In genomic region chr17:11816409-11816808, GRCh38 we compare ENCODE assay signal across 29 cellular contexts.
"Had no signal": no experiment of that assay in that cellular context is flagged by ENCODE, and none has a peak within 500 bp of the region (broad histone marks: within the 10 kb centered on the region; RNA-seq: fewer than 3 reads in every experiment).

No MANE protein-coding gene starts in this region.

- H3K4me1 ChIP-seq: stomach, suprapubic skin, testis, thyroid gland, tibial artery, upper lobe of left lung, upper lobe of right lung, uterus, vagina had no signal

- H3K27me3 Mint-ChIP-seq: stimulated activated memory B cell treated with anti-CD40 and anti-IgM and Interleukin-4, amounts not matched to agents 10 μg/mL and 1 μg/mL and 100 μg/mL, for 72 hours; stimulated activated naive B cell treated with anti-CD40 and anti-IgM and Interleukin-4, amounts not matched to agents 10 μg/mL and 1 μg/mL and 100 μg/mL, for 72 hours; stimulated activated naive CD8-positive, alpha-beta T cell treated with anti-CD3 and anti-CD28 coated beads, Interleukin-15, amount 100 ng/mL, for 72 hours; stimulated activated naive CD8-positive, alpha-beta T cell treated with anti-CD3 and anti-CD28 coated beads, Interleukin-15, Interleukin-2, amounts not matched to agents 100 ng/mL and 50 ng/mL, for 24 hours; type B pancreatic cell had no signal

- ATAC-seq: stimulated activated effector memory CD8-positive, alpha-beta T cell treated with anti-CD3 and anti-CD28 coated beads, Interleukin-12 subunit alpha, Interleukin-12 subunit beta, amount 100 ng/mL, for 72 hours; stimulated activated memory B cell treated with anti-CD40 and anti-IgM and Interleukin-4, amounts not matched to agents 10 μg/mL and 1 μg/mL and 100 μg/mL, for 72 hours; stimulated activated naive B cell treated with anti-CD40 and anti-IgM and Interleukin-4, amounts not matched to agents 10 μg/mL and 1 μg/mL and 100 μg/mL, for 72 hours; stimulated activated naive CD8-positive, alpha-beta T cell treated with anti-CD3 and anti-CD28 coated beads, Interleukin-15, amount 100 ng/mL, for 72 hours; stimulated activated naive CD8-positive, alpha-beta T cell treated with anti-CD3 and anti-CD28 coated beads, Interleukin-15, Interleukin-2, amounts not matched to agents 100 U/mL and 50 U/mL, for 24 hours; upper lobe of right lung had no signal

- H3K27ac Mint-ChIP-seq: stimulated activated effector memory CD8-positive, alpha-beta T cell treated with anti-CD3 and anti-CD28 coated beads, Interleukin-12 subunit alpha, Interleukin-12 subunit beta, amount 100 ng/mL, for 72 hours; stimulated activated memory B cell treated with anti-CD40 and anti-IgM and Interleukin-4, amounts not matched to agents 10 μg/mL and 1 μg/mL and 100 μg/mL, for 72 hours; stimulated activated naive B cell treated with anti-CD40 and anti-IgM and Interleukin-4, amounts not matched to agents 10 μg/mL and 1 μg/mL and 100 μg/mL, for 72 hours; stimulated activated naive CD8-positive, alpha-beta T cell treated with anti-CD3 and anti-CD28 coated beads, Interleukin-15, amount 100 ng/mL, for 72 hours; stimulated activated naive CD8-positive, alpha-beta T cell treated with anti-CD3 and anti-CD28 coated beads, Interleukin-15, Interleukin-2, amounts not matched to agents 100 ng/mL and 50 ng/mL, for 24 hours; type B pancreatic cell had no signal

- H3K27ac ChIP-seq: stomach, suprapubic skin, testis, thoracic aorta, thyroid gland, tibial artery, tibial nerve, transverse colon, upper lobe of left lung, upper lobe of right lung, uterus, vagina had no signal

- H3K4me1 Mint-ChIP-seq: stimulated activated effector memory CD8-positive, alpha-beta T cell treated with anti-CD3 and anti-CD28 coated beads, Interleukin-12 subunit alpha, Interleukin-12 subunit beta, amount 100 ng/mL, for 72 hours; stimulated activated memory B cell treated with anti-CD40 and anti-IgM and Interleukin-4, amounts not matched to agents 10 μg/mL and 1 μg/mL and 100 μg/mL, for 72 hours; stimulated activated naive B cell treated with anti-CD40 and anti-IgM and Interleukin-4, amounts not matched to agents 10 μg/mL and 1 μg/mL and 100 μg/mL, for 72 hours; stimulated activated naive CD8-positive, alpha-beta T cell treated with anti-CD3 and anti-CD28 coated beads, Interleukin-15, amount 100 ng/mL, for 72 hours had no signal

- H3K4me3 Mint-ChIP-seq: stimulated activated effector memory CD8-positive, alpha-beta T cell treated with anti-CD3 and anti-CD28 coated beads, Interleukin-12 subunit alpha, Interleukin-12 subunit beta, amount 100 ng/mL, for 72 hours; stimulated activated memory B cell treated with anti-CD40 and anti-IgM and Interleukin-4, amounts not matched to agents 10 μg/mL and 1 μg/mL and 100 μg/mL, for 72 hours; stimulated activated naive B cell treated with anti-CD40 and anti-IgM and Interleukin-4, amounts not matched to agents 10 μg/mL and 1 μg/mL and 100 μg/mL, for 72 hours; stimulated activated naive CD8-positive, alpha-beta T cell treated with anti-CD3 and anti-CD28 coated beads, Interleukin-15, amount 100 ng/mL, for 72 hours; stimulated activated naive CD8-positive, alpha-beta T cell treated with anti-CD3 and anti-CD28 coated beads, Interleukin-15, Interleukin-2, amounts not matched to agents 100 ng/mL and 50 ng/mL, for 24 hours; type B pancreatic cell had no signal

- FAIRE-seq: urothelium cell line had no signal

- H3K27me3 ChIP-seq: stomach, suprapubic skin, testis, thyroid gland, tibial artery, tibial nerve, transverse colon, upper lobe of left lung, upper lobe of right lung, uterus, vagina had no signal

- H3K4me3 ChIP-seq: stomach, suprapubic skin, testis, thoracic aorta, thyroid gland, tibial artery, tibial nerve, transverse colon, upper lobe of left lung, upper lobe of right lung, uterus, vagina had no signal

- H3K9me3 Mint-ChIP-seq: stimulated activated effector memory CD8-positive, alpha-beta T cell treated with anti-CD3 and anti-CD28 coated beads, Interleukin-12 subunit alpha, Interleukin-12 subunit beta, amount 100 ng/mL, for 72 hours; stimulated activated memory B cell treated with anti-CD40 and anti-IgM and Interleukin-4, amounts not matched to agents 10 μg/mL and 1 μg/mL and 100 μg/mL, for 72 hours; stimulated activated naive B cell treated with anti-CD40 and anti-IgM and Interleukin-4, amounts not matched to agents 10 μg/mL and 1 μg/mL and 100 μg/mL, for 72 hours; type B pancreatic cell had no signal

- H3K36me3 Mint-ChIP-seq: stimulated activated effector memory CD8-positive, alpha-beta T cell treated with anti-CD3 and anti-CD28 coated beads, Interleukin-12 subunit alpha, Interleukin-12 subunit beta, amount 100 ng/mL, for 72 hours; stimulated activated memory B cell treated with anti-CD40 and anti-IgM and Interleukin-4, amounts not matched to agents 10 μg/mL and 1 μg/mL and 100 μg/mL, for 72 hours; stimulated activated naive B cell treated with anti-CD40 and anti-IgM and Interleukin-4, amounts not matched to agents 10 μg/mL and 1 μg/mL and 100 μg/mL, for 72 hours; type B pancreatic cell had no signal

- DNase-seq: stimulated activated CD4-positive, alpha-beta T cell treated with anti-CD3 and anti-CD28 coated beads, Interleukin-2, amount 100 ng/mL, for 48 hours; stimulated activated CD4-positive, alpha-beta T cell treated with anti-CD3 and anti-CD28 coated beads, Interleukin-4, amount 100 ng/mL, for 1 hour; stimulated activated CD4-positive, alpha-beta T cell treated with anti-CD3 and anti-CD28 coated beads, Interleukin-4, amount 100 ng/mL, for 24 hours; stimulated activated CD4-positive, alpha-beta T cell treated with anti-CD3 and anti-CD28 coated beads, Interleukin-4, amount 100 ng/mL, for 4 hours; stimulated activated CD8-positive, alpha-beta memory T cell treated with anti-CD3 and anti-CD28 coated beads, Interleukin-4, amount 100 ng/mL, for 48 hours; stimulated activated naive B cell treated with anti-CD40 and anti-IgM and Interleukin-4, amounts not matched to agents 10 μg/mL and 1 μg/mL and 100 μg/mL, for 72 hours; stimulated activated naive CD4-positive, alpha-beta T cell; stimulated activated naive CD4-positive, alpha-beta T cell treated with Interleukin-2 at 50 U/mL for 16 hours; stimulated activated naive CD8-positive, alpha-beta T cell treated with anti-CD3 and anti-CD28 coated beads, Interleukin-15, amount 100 ng/mL, for 72 hours; stimulated activated naive CD8-positive, alpha-beta T cell treated with anti-CD3 and anti-CD28 coated beads, Interleukin-15, Interleukin-2, amounts not matched to agents 100 U/mL and 50 U/mL, for 24 hours; stomach; substantia nigra; testis; thyroid gland; tibial artery; transverse colon; trophoblast cell; upper lobe of left lung; upper lobe of right lung; uterus had no signal

- H3K36me3 ChIP-seq: stomach, suprapubic skin, thoracic aorta, thyroid gland, tibial artery, tibial nerve, transverse colon, upper lobe of left lung, upper lobe of right lung, uterus, vagina had no signal

- H3K9me3 ChIP-seq: stomach, suprapubic skin, testis, thoracic aorta, thyroid gland, tibial artery, tibial nerve, transverse colon, upper lobe of left lung, upper lobe of right lung, uterus, vagina had no signal
